1 cellular context compared by ENCODE assay signal in the genomic region with DNA sequence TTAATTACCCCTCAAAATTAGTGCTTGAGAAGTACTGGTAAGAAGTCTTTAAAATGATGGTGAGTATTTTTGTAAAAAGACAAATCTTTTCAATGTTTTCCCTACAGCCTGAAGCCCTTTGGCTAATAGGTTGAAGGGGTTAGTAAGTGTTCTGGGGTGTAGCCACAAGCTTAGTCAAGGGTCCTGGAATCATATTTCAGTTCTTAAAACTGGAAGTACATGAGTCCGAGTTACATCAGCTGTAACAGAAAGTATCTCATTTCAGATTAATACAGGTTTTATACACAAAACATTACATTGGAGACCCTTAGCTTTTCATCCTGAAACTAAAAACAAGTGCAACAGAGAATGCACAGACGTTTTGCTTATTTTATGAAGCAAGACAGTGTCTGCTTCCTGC.
TF ChIP-seq lines count a peak whose summit lies in the region.

No MANE protein-coding gene starts in this region.

TF ChIP-seq in GM23338, 12 proteins besides CTCF, POLR2A, EP300 and RAD21 (continued from another document):
- TF ChIP-seq, protein P1, sequence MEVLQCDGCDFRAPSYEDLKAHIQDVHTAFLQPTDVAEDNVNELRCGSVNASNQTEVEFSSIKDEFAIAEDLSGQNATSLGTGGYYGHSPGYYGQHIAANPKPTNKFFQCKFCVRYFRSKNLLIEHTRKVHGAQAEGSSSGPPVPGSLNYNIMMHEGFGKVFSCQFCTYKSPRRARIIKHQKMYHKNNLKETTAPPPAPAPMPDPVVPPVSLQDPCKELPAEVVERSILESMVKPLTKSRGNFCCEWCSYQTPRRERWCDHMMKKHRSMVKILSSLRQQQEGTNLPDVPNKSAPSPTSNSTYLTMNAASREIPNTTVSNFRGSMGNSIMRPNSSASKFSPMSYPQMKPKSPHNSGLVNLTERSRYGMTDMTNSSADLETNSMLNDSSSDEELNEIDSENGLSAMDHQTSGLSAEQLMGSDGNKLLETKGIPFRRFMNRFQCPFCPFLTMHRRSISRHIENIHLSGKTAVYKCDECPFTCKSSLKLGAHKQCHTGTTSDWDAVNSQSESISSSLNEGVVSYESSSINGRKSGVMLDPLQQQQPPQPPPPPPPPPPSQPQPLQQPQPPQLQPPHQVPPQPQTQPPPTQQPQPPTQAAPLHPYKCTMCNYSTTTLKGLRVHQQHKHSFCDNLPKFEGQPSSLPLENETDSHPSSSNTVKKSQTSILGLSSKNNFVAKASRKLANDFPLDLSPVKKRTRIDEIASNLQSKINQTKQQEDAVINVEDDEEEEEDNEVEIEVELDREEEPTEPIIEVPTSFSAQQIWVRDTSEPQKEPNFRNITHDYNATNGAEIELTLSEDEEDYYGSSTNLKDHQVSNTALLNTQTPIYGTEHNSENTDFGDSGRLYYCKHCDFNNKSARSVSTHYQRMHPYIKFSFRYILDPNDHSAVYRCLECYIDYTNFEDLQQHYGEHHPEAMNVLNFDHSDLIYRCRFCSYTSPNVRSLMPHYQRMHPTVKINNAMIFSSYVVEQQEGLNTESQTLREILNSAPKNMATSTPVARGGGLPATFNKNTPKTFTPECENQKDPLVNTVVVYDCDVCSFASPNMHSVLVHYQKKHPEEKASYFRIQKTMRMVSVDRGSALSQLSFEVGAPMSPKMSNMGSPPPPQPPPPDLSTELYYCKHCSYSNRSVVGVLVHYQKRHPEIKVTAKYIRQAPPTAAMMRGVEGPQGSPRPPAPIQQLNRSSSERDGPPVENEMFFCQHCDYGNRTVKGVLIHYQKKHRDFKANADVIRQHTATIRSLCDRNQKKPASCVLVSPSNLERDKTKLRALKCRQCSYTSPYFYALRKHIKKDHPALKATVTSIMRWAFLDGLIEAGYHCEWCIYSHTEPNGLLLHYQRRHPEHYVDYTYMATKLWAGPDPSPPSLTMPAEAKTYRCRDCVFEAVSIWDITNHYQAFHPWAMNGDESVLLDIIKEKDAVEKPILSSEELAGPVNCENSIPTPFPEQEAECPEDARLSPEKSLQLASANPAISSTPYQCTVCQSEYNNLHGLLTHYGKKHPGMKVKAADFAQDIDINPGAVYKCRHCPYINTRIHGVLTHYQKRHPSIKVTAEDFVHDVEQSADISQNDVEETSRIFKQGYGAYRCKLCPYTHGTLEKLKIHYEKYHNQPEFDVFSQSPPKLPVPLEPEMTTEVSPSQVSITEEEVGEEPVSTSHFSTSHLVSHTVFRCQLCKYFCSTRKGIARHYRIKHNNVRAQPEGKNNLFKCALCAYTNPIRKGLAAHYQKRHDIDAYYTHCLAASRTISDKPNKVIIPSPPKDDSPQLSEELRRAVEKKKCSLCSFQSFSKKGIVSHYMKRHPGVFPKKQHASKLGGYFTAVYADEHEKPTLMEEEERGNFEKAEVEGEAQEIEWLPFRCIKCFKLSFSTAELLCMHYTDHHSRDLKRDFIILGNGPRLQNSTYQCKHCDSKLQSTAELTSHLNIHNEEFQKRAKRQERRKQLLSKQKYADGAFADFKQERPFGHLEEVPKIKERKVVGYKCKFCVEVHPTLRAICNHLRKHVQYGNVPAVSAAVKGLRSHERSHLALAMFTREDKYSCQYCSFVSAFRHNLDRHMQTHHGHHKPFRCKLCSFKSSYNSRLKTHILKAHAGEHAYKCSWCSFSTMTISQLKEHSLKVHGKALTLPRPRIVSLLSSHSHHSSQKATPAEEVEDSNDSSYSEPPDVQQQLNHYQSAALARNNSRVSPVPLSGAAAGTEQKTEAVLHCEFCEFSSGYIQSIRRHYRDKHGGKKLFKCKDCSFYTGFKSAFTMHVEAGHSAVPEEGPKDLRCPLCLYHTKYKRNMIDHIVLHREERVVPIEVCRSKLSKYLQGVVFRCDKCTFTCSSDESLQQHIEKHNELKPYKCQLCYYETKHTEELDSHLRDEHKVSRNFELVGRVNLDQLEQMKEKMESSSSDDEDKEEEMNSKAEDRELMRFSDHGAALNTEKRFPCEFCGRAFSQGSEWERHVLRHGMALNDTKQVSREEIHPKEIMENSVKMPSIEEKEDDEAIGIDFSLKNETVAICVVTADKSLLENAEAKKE (CRISPR knock-in tag; IDR thresholded peaks at IDR 0.05): no peak
- TF ChIP-seq CREB1 (CRISPR knock-in tag; IDR thresholded peaks at IDR 0.05; ENCODE audit: low read depth) (no peak), EZH2phosphoT487 (IDR thresholded peaks at IDR 0.05; ENCODE audit: unreplicated experiment) (no peak), STAT1 (IDR thresholded peaks at IDR 0.05; ENCODE audit: unreplicated experiment) (no peak), POLR2AphosphoS5 (IDR thresholded peaks at IDR 0.05; ENCODE audit: low read depth) (no peak), EZH2 (IDR thresholded peaks at IDR 0.05; ENCODE audit: low read depth, unreplicated experiment) (no peak), JUNB (IDR thresholded peaks at IDR 0.05; ENCODE audit: unreplicated experiment) (no peak), NANOG (IDR thresholded peaks at IDR 0.05; ENCODE audit: borderline replicate concordance) (no peak), ZNF114 (CRISPR knock-in tag; IDR thresholded peaks at IDR 0.05) (no peak), ZNF331 (CRISPR knock-in tag; IDR thresholded peaks at IDR 0.05; ENCODE audit: low read depth) (no peak)
- TF ChIP-seq, protein P2, sequence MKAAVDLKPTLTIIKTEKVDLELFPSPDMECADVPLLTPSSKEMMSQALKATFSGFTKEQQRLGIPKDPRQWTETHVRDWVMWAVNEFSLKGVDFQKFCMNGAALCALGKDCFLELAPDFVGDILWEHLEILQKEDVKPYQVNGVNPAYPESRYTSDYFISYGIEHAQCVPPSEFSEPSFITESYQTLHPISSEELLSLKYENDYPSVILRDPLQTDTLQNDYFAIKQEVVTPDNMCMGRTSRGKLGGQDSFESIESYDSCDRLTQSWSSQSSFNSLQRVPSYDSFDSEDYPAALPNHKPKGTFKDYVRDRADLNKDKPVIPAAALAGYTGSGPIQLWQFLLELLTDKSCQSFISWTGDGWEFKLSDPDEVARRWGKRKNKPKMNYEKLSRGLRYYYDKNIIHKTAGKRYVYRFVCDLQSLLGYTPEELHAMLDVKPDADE (IDR thresholded peaks at IDR 0.05): no peak
TF ChIP-seq in GM23338: peak in this region for 0.
